12 cellular contexts compared by ENCODE assay signal in the genomic region with DNA sequence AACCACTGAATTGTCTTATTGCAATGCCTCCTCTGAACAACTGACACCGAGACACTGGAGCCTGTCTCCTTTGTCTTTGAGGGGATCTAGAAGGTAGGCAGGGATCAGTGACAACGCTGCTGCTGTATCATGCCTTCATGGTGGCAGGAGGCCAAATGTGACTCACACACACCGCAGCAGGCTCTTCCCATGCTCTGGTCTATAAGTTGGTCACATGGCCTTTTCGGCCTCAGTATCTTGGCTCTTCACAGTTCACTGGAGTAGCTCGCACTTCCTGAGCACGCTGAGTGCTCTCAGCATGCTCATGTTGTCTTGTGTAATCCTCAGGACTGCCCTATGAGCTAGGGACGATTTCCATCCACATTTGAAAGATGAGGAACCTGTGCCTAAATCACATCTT.
DNase-seq lines count a peak whose midpoint lies in the region; ATAC-seq, FAIRE-seq and TF ChIP-seq lines count a peak whose summit lies in the region.
"Had no signal": no experiment of that assay in that cellular context is flagged by ENCODE, and none has a peak within 500 bp of the region (broad histone marks: within the 10 kb centered on the region; RNA-seq: fewer than 3 reads in every experiment).

No MANE protein-coding gene starts in this region.

- H3K4me1 Mint-ChIP-seq in immature natural killer cell, result no peaks in the 10 kb centered on the region

- FAIRE-seq in bronchial epithelial cell (lab: Jason Lieb, UNC), result no peak

- no peaks in the 10 kb centered on the region for H3K36me3 ChIP-seq in bronchial epithelial cell (ENCODE audit: control insufficient read depth, insufficient read depth, low read length)
- H3K36me3 ChIP-seq in esophagus muscularis mucosa, result no peaks in the 10 kb centered on the region

- H3K9me3 Mint-ChIP-seq in immature natural killer cell, result peaks cover 6 to 43% (median 18%) of the 10 kb centered on the region in 6 donors

- TF ChIP-seq CTCF in bronchial epithelial cell (IDR thresholded peaks at IDR 0.05; ENCODE audit: insufficient read depth, low read length, severe bottlenecking), result no peak
- TF ChIP-seq CTCF in esophagus muscularis mucosa (IDR thresholded peaks at IDR 0.05), result no peak

- no peak overlapping the region for H3K4me3 ChIP-seq in bronchial epithelial cell (ENCODE audit: low read depth, low read length)
- no peak overlapping the region for H3K4me3 ChIP-seq in esophagus muscularis mucosa

- TF ChIP-seq POLR2A in esophagus muscularis mucosa (IDR thresholded peaks at IDR 0.05; ENCODE audit: low read depth), result no peak

- no peaks in the 10 kb centered on the region for H3K4me1 ChIP-seq in esophagus muscularis mucosa

- in situ Hi-C loops in ACHN (cut with HindIII; ENCODE audit: low pct_ligation_motif_present, low pct_unique_long_range_greater_than_20kb, low sequenced_read_pairs), result no loop called here

- peaks cover 0 to 33% (median 13%) of the 10 kb centered on the region in 4 donors for H3K9me3 ChIP-seq in esophagus muscularis mucosa

- peak; percentile 36 for DNase-seq in ACHN
- DNase-seq in HS-27A (ENCODE audit: low read depth), result peak; percentile 9
- DNase-seq in NCI-H446 treated with DMSO at 0.1 percent for 48 hours (lab: John Stamatoyannopoulos, UW), result peak; percentile 28
- DNase-seq in bronchial epithelial cell (ENCODE audit: low read depth), result peak; percentile 5
- no peak for DNase-seq in immature natural killer cell
- no peak for DNase-seq in esophagus muscularis mucosa (ENCODE audit: extremely low spot score)
- DNase-seq: activated naive CD4-positive, alpha-beta T cell treated with anti-CD3 and anti-CD28 coated beads, Interleukin-2, amount 50 U/mL, for 16 hours; HCEC 1CT; KBM-7; NCI-H524 had no signal

- WGBS in esophagus muscularis mucosa, result 81% methylated on average over 5 of the region's 7 CpGs

- no peak overlapping the region for H3K27ac Mint-ChIP-seq in immature natural killer cell

- no peak overlapping the region for H3K4me3 Mint-ChIP-seq in immature natural killer cell

- ATAC-seq in HG03520 (IDR thresholded peaks at IDR 0.05; ENCODE audit: unreplicated experiment) (no peak), GM19351 (IDR thresholded peaks at IDR 0.05; ENCODE audit: unreplicated experiment) (no peak)

- no peak overlapping the region for H3K27ac ChIP-seq in esophagus muscularis mucosa (replicated peaks in 1 of 4)

- H3K36me3 Mint-ChIP-seq in immature natural killer cell, result no peaks in the 10 kb centered on the region

- intact Hi-C loops in esophagus muscularis mucosa (cut with DNase I), result no loop called here

- TF ChIP-seq EP300 in esophagus muscularis mucosa (IDR thresholded peaks at IDR 0.05), result no peak

- H3K27me3 Mint-ChIP-seq in immature natural killer cell (ENCODE audit: low read depth in 3 of 3), result peaks cover 1 to 9% (median 8%) of the 10 kb centered on the region in 3 donors

- H3K27me3 ChIP-seq in bronchial epithelial cell (ENCODE audit: control insufficient read depth, insufficient read depth, low read length), result no peaks in the 10 kb centered on the region
- no peaks in the 10 kb centered on the region for H3K27me3 ChIP-seq in esophagus muscularis mucosa

Comparison
In these comparisons a context has a peak if more than half of its experiments do, and no peak if none do; other contexts are left out.
1. DNase-seq: peak in ACHN (single experiment), HS-27A (single experiment), NCI-H446 treated with DMSO at 0.1 percent for 48 hours (single experiment) and bronchial epithelial cell (single experiment); none in immature natural killer cell (0 of 3) and esophagus muscularis mucosa (single experiment).